12 cellular contexts compared by ENCODE assay signal in genomic region chr1:11961230-11961629, GRCh38. TPM values are rescaled to one million over a fixed set of nuclear protein-coding genes. Genes with fewer than 3 reads are reported as not detected.
DNase-seq lines count a peak whose midpoint lies in the region; ATAC-seq and TF ChIP-seq lines count a peak whose summit lies in the region.
"Had no signal": no experiment of that assay in that cellular context is flagged by ENCODE, and none has a peak within 500 bp of the region (broad histone marks: within the 10 kb centered on the region; RNA-seq: fewer than 3 reads in every experiment).

No MANE protein-coding gene starts in this region.

- H3K9me3 ChIP-seq in liver (ENCODE audit: control insufficient read depth in 4 of 4, low read length in 3 of 4) = no peaks in the 10 kb centered on the region

- no peak overlapping the region for H3K4me3 ChIP-seq in choroid plexus epithelial cell (ENCODE audit: low read depth, low read length)
- no peak overlapping the region for H3K4me3 ChIP-seq in liver (ENCODE audit: low read depth in 1 of 3, low read length in 3 of 3)

- no peak overlapping the region for H3K9ac ChIP-seq in liver (ENCODE audit: low read depth in 1 of 2, low read length in 2 of 2)

- peak overlapping the region; percentile 1 to 41 for H3K27ac ChIP-seq in liver (ENCODE audit: low read depth in 1 of 2, low read length in 2 of 2)

- no peak for TF ChIP-seq RAD21 in liver (IDR thresholded peaks at IDR 0.05)

- H3K27me3 ChIP-seq in liver (ENCODE audit: control insufficient read depth in 4 of 4, insufficient read depth in 4 of 4, low read length in 3 of 4) = no peaks in the 10 kb centered on the region

- DNase-seq in A172 (ENCODE audit: low spot score) (peak; percentile 55), LHCN-M2 (ENCODE audit: low read depth) (peak; percentile 17), choroid plexus epithelial cell (ENCODE audit: low read depth) (peak; percentile 81), GDM1 (lab: John Stamatoyannopoulos, UW) (no peak), GM20000 (ENCODE audit: low spot score) (no peak), GM19240 (ENCODE audit: insufficient read length, low spot score) (no peak)
- DNase-seq: activated CD4-positive, alpha-beta T cell treated with anti-CD3 and anti-CD28 coated beads, Interleukin-2, amount 10 ng/mL, durations not matched to agents 7 days and 5 days; NCI-H2081 treated with DMSO at 0.1 percent for 48 hours; SHP77 treated with DMSO at 0.1 percent for 48 hours; stimulated activated naive CD8-positive, alpha-beta T cell treated with anti-CD3 and anti-CD28 coated beads, Interleukin-15, amount 100 ng/mL, for 72 hours had no signal

- no peak for TF ChIP-seq CTCF in choroid plexus epithelial cell (conservative IDR thresholded peaks at IDR 0.05; ENCODE audit: low read depth, low read length)
- TF ChIP-seq CTCF in liver (IDR thresholded peaks at IDR 0.05; ENCODE audit: low read depth, low read length, missing input control) = no peak
- no peak for TF ChIP-seq CTCF in GM20000 (IDR thresholded peaks at IDR 0.05; ENCODE audit: extremely low read depth, missing control alignments)

- peaks cover 0 to 7% (median 4%) of the 10 kb centered on the region in 4 donors for H3K4me1 ChIP-seq in liver (ENCODE audit: control insufficient read depth in 4 of 4, insufficient read depth in 4 of 4, low read length in 3 of 4)

- H3K36me3 ChIP-seq in liver (ENCODE audit: control insufficient read depth in 4 of 4, insufficient read depth in 3 of 4, low read depth in 1 of 4, low read length in 3 of 4) = peaks cover 20 to 58% (median 36%) of the 10 kb centered on the region in 4 donors

- 53% methylated on average over 4 of the region's 4 CpGs for WGBS in liver

- no peak for ATAC-seq in GM19452 (IDR thresholded peaks at IDR 0.05; ENCODE audit: unreplicated experiment)
- ATAC-seq: stimulated activated naive CD8-positive, alpha-beta T cell treated with anti-CD3 and anti-CD28 coated beads, Interleukin-15, amount 100 ng/mL, for 72 hours had no signal

TF ChIP-seq in liver, 16 proteins besides CTCF, POLR2A, EP300 and RAD21:
- TF ChIP-seq NR2F2 (IDR thresholded peaks at IDR 0.05) (no peak), ZBTB33 (IDR thresholded peaks at IDR 0.05) (no peak), RXRA (IDR thresholded peaks at IDR 0.05) (no peak), REST (IDR thresholded peaks at IDR 0.05) (no peak), FOXA2 (IDR thresholded peaks at IDR 0.05) (no peak), EGR1 (IDR thresholded peaks at IDR 0.05; ENCODE audit: low read depth in 2 of 2) (no peak)

RNA-seq across cellular contexts. Expression of gene MFN2, which starts 19.0 kb away (rescaled TPM):
- total RNA-seq in A172 (2014; rRNA removed; shearing (Covaris generic)) = 51.1 and 52.2 TPM in 2 replicates
- total RNA-seq in LHCN-M2 (2014; rRNA removed) (69.7 and 71.7 TPM in 2 replicates), liver (10 to 100 TPM; 36.0 to 87.8 TPM)
- 67.9 TPM for polyA plus RNA-seq in LHCN-M2 (2012)
- 10 to 100 TPM; 17.2 to 50.4 TPM for polyA plus RNA-seq in liver

RNA-seq across cellular contexts. Expression of gene PLOD1, which starts 26.7 kb away (rescaled TPM):
- 58.0 and 68.4 TPM in 2 replicates for total RNA-seq in A172 (2014; rRNA removed; shearing (Covaris generic))
- total RNA-seq in LHCN-M2 (2014; rRNA removed) (355 and 458 TPM in 2 replicates), liver (10 to 100 TPM; 54.9 to 82.9 TPM)
- 181 TPM for polyA plus RNA-seq in LHCN-M2 (2012)
- polyA plus RNA-seq in liver = 10 to 100 TPM; 48.0 to 73.0 TPM

RNA-seq across cellular contexts. Expression of gene KIAA2013, which starts 35.0 kb away (rescaled TPM):
- total RNA-seq in A172 (2014; rRNA removed; shearing (Covaris generic)) = 37.5 and 42.5 TPM in 2 replicates
- total RNA-seq in LHCN-M2 (2014; rRNA removed) (118 and 131 TPM in 2 replicates), liver (10 to 100 TPM; 26.3 to 77.5 TPM)
- 41.8 TPM for polyA plus RNA-seq in LHCN-M2 (2012)
- 10 to 100 TPM; 16.8 to 39.6 TPM for polyA plus RNA-seq in liver

RNA-seq across cellular contexts. Expression of gene MIIP, which starts 58.1 kb away (rescaled TPM):
- total RNA-seq in A172 (2014; rRNA removed; shearing (Covaris generic)) = 22.8 and 41.6 TPM in 2 replicates
- total RNA-seq in LHCN-M2 (2014; rRNA removed) = 40.1 and 49.6 TPM in 2 replicates
- 15.3 TPM for polyA plus RNA-seq in LHCN-M2 (2012)
- 10 to 100 TPM; 16.4 to 20.6 TPM for total RNA-seq in liver
- polyA plus RNA-seq in liver = 10 to 100 TPM; 11.1 to 19.2 TPM

Comparison
In these comparisons a context has a peak if more than half of its experiments do, and no peak if none do; other contexts are left out.
1. DNase-seq: peak in A172 (single experiment), LHCN-M2 (single experiment) and choroid plexus epithelial cell (single experiment); none in GDM1 (single experiment), GM20000 (single experiment) and GM19240 (single experiment).